In the genomic region with DNA sequence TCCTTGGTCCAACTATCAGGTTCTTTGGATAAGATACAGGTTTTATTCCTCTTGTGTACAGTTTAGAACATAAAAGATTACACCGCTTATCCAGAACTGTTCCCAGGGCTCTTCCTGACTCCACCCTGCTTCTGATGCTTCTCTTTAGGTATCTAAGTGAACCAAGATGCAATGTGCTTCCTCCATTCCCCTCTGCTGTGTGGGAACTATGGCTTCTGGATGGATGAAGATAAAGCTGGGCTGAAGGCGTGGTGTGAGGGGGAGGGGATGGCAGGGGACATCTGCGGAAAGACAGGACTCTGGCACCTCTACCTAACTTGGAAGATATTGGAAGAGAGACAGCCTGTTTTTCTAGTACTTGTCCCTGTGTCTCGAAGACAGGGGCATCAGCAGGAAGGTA, we compare ENCODE assay signal across 31 cellular contexts.
"Had no signal": no experiment of that assay in that cellular context is flagged by ENCODE, and none has a peak within 500 bp of the region (broad histone marks: within the 10 kb centered on the region; RNA-seq: fewer than 3 reads in every experiment).

No MANE protein-coding gene starts in this region.

- H2AFZ ChIP-seq: PC-9 had no signal

- H3K4me2 ChIP-seq: PC-9 had no signal

- H3K27me3 ChIP-seq: brain microvascular endothelial cell had no signal

- H3K4me3 ChIP-seq: PC-9 had no signal

- H3K36me3 ChIP-seq: brain microvascular endothelial cell had no signal

- H3K27ac ChIP-seq: brain microvascular endothelial cell, PC-9, RWPE1 had no signal

- ATAC-seq: activated CD8-positive, alpha-beta T cell treated with anti-CD3 and anti-CD28 coated beads for 36 hours; activated T-cell treated with anti-CD3 and anti-CD28 coated beads, Interleukin-2, amount 50 U/mL, for 72 hours; activated T-helper 17 cell treated with anti-CD3 and anti-CD28 coated beads, Interleukin-2, amount 50 U/mL, for 72 hours; Right ventricle myocardium inferior had no signal

- DNase-seq: activated CD4-positive, alpha-beta T cell treated with anti-CD3 and anti-CD28 coated beads, Interleukin-2, amount 10 ng/mL, durations not matched to agents 24 days and 14 days; activated CD4-positive, alpha-beta T cell treated with anti-CD3 and anti-CD28 coated beads, Interleukin-2, amount 50 U/mL, for 4 hours; activated CD8-positive, alpha-beta T cell treated with anti-CD3 and anti-CD28 coated beads for 36 hours; activated effector memory CD4-positive, alpha-beta T cell treated with anti-CD3 and anti-CD28 coated beads, Interleukin-2, amount 50 U/mL, for 16 hours; activated naive CD4-positive, alpha-beta T cell; activated naive CD4-positive, alpha-beta T cell treated with anti-CD3 and anti-CD28 coated beads, Interleukin-2, amount 50 U/mL, for 16 hours; activated naive CD8-positive, alpha-beta T cell treated with anti-CD3 and anti-CD28 coated beads for 36 hours; activated T-cell treated with anti-CD3 and anti-CD28 coated beads, Interleukin-2, amount 50 U/mL, for 1 hour; activated T-cell treated with anti-CD3 and anti-CD28 coated beads, Interleukin-2, amount 50 U/mL, for 72 hours; amniotic stem cell; aorta; brain microvascular endothelial cell; central memory CD4-positive, alpha-beta T cell; NCI-H1105; NCI-H1417 treated with DMSO at 0.1 percent for 48 hours; NCI-H187 treated with DMSO at 0.1 percent for 48 hours; NCI-H2081; NCI-H226; NCI-H446 treated with DMSO at 0.1 percent for 48 hours; NCI-H524; NCI-H69; NCI-H82; NK-92 treated with Interleukin-12 subunit alpha and Interleukin-12 subunit beta, amount 100 ng/mL, for 24 hours; PC-9; SW 1271; T-helper 1 cell; T-helper 2 cell; T-helper 9 cell had no signal
